In the genomic region with DNA sequence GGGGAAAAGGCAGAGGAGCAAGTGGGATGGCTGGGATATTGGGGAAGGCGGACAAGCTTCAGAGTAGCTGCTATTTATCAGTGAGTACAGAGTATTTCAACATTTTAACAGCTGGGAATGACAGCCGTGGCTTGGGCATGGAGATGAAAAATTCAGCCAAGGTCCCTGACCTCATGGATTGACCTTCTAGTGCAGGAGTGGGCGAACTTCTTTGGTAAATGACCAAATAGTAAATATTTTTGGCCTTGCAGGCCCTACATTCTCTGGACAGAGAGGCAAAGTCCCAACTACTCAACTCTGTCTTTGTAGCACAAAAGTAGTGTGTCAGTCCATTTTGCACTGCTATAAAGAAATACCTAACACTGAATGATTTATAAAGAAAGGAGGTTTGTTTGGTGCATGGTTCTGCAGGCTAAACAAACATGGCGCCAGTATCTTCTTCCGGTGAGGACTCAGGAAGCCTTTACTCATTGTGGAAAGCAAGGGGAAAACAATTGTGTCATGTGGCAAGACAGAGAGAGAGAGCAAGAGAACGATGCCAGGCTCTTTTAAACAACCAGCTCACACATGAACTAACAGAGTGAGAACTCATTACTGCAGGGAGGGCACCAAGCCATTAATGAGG, we compare ENCODE assay signal across 29 cellular contexts. TPM values are rescaled to one million over a fixed set of nuclear protein-coding genes. Genes with fewer than 3 reads are reported as not detected.
"Had no signal": no experiment of that assay in that cellular context is flagged by ENCODE, and none has a peak within 500 bp of the region (broad histone marks: within the 10 kb centered on the region; RNA-seq: fewer than 3 reads in every experiment).

No MANE protein-coding gene starts in this region.

- H3K36me3 ChIP-seq: heart left ventricle, left ventricle myocardium inferior, lower lobe of right lung, neutrophil, pancreas, right atrium auricular region, sigmoid colon, spleen, tibial artery had no signal

- ATAC-seq: esophagus mucosa; heart left ventricle; left cardiac atrium; lower lobe of right lung; natural killer cell treated with Interleukin-12 subunit alpha and Interleukin-12 subunit beta and Interleukin-15 and Interleukin-18, amount 100 ng/mL, for 72 hours; pancreas; stimulated activated memory B cell treated with anti-CD40 and anti-IgM and Interleukin-4, amounts not matched to agents 10 μg/mL and 1 μg/mL and 100 μg/mL, for 72 hours; stimulated activated naive CD8-positive, alpha-beta T cell treated with anti-CD3 and anti-CD28 coated beads, Interleukin-15, Interleukin-2, amounts not matched to agents 100 U/mL and 50 U/mL, for 24 hours had no signal

- H3K27ac ChIP-seq: dorsolateral prefrontal cortex, epithelial cell of prostate, heart left ventricle, hepatocyte, left ventricle myocardium inferior, lower lobe of right lung, neutrophil, pancreas, right atrium auricular region, sigmoid colon, skin epidermis, spleen, testis, tibial artery had no signal

- H3K27me3 ChIP-seq: gastrocnemius medialis, pancreas, right atrium auricular region, sigmoid colon, testis had no signal

- H3K4me1 ChIP-seq: heart left ventricle, lower lobe of right lung, pancreas, right atrium auricular region, sigmoid colon, spleen, testis, tibial artery had no signal

- H3K9me3 ChIP-seq: gastrocnemius medialis, heart left ventricle, left ventricle myocardium inferior, lower lobe of right lung, neutrophil, pancreas, right atrium auricular region, sigmoid colon, spleen, testis, tibial artery had no signal

- H3K4me3 ChIP-seq: dorsolateral prefrontal cortex, gastrocnemius medialis, heart left ventricle, hepatocyte, left ventricle myocardium inferior, lower lobe of right lung, pancreas, right atrium auricular region, sigmoid colon, skin epidermis, spleen, testis, tibial artery had no signal

- FAIRE-seq: colon, islet of Langerhans, pancreas had no signal

- H3K79me2 ChIP-seq: hepatocyte had no signal

- DNase-seq: dorsolateral prefrontal cortex; effector CD4-positive, alpha-beta T cell; foreskin fibroblast; gastrocnemius medialis; heart left ventricle; left cardiac atrium; left ventricle myocardium inferior; lower lobe of right lung; naive B cell; pancreas; sigmoid colon; spleen; stimulated activated CD4-positive, alpha-beta T cell treated with anti-CD3 and anti-CD28 coated beads, Interleukin-4, amount 100 ng/mL, for 4 hours; stimulated activated naive CD8-positive, alpha-beta T cell treated with anti-CD3 and anti-CD28 coated beads, Interleukin-15, Interleukin-2, amounts not matched to agents 100 U/mL and 50 U/mL, for 24 hours; substantia nigra; testis; tibial artery had no signal

- H2AFZ ChIP-seq: hepatocyte had no signal

- H3K4me2 ChIP-seq: hepatocyte had no signal

RNA-seq across cellular contexts. Expression of gene TMEM233, which starts 33.6 kb away (rescaled TPM):
- total RNA-seq: cerebellum; esophagus mucosa; hepatocyte; natural killer cell treated with Interleukin-12 subunit alpha and Interleukin-12 subunit beta and Interleukin-15 and Interleukin-18, amount 100 ng/mL, for 72 hours; neural crest cell; sigmoid colon had no signal
- polyA plus RNA-seq: hepatocyte had no signal
